24 cellular contexts compared by ENCODE assay signal in genomic region chr6:21636876-21637275, GRCh38.
"Had no signal": no experiment of that assay in that cellular context is flagged by ENCODE, and none has a peak within 500 bp of the region (broad histone marks: within the 10 kb centered on the region; RNA-seq: fewer than 3 reads in every experiment).

No MANE protein-coding gene starts in this region.

- H3K27ac ChIP-seq: colonic mucosa, ovary, right lobe of liver, skin epidermis, upper lobe of left lung, vagina, WERI-Rb-1 had no signal

- H3K27me3 ChIP-seq: colonic mucosa, ovary, right lobe of liver, upper lobe of left lung, vagina had no signal

- H3K4me3 ChIP-seq: colonic mucosa, ovary, right lobe of liver, skin epidermis, upper lobe of left lung, vagina had no signal

- ATAC-seq: activated CD4-positive, CD25-positive, alpha-beta regulatory T cell treated with anti-CD3 and anti-CD28 coated beads, Interleukin-2, amount 50 U/mL, for 24 hours; activated T-cell treated with anti-CD3 and anti-CD28 coated beads, Interleukin-2, amount 50 U/mL, for 4 hours; activated T-helper 17 cell treated with anti-CD3 and anti-CD28 coated beads, Interleukin-2, amount 50 U/mL, for 72 hours; left colon; right lobe of liver; stimulated activated naive CD8-positive, alpha-beta T cell treated with anti-CD3 and anti-CD28 coated beads, Interleukin-15, Interleukin-2, amounts not matched to agents 100 U/mL and 50 U/mL, for 24 hours; T-helper 17 cell had no signal

- H3K4me1 ChIP-seq: colonic mucosa, right lobe of liver, upper lobe of left lung had no signal

- H3K4me3 Mint-ChIP-seq: activated CD4-positive, alpha-beta memory T cell treated with anti-CD3 and anti-CD28 coated beads, Interleukin-2, amount 10 ng/mL, durations not matched to agents 7 days and 5 days; activated T-cell treated with anti-CD3 and anti-CD28 coated beads, Interleukin-2, amount 50 U/mL, for 4 hours; activated T-helper 17 cell treated with anti-CD3 and anti-CD28 coated beads, Interleukin-2, amount 50 U/mL, for 72 hours; nephron; T-helper 17 cell had no signal

- H3K9me3 ChIP-seq: colonic mucosa, ovary, right lobe of liver, upper lobe of left lung, vagina had no signal

- H3K27me3 Mint-ChIP-seq: activated CD4-positive, alpha-beta memory T cell treated with anti-CD3 and anti-CD28 coated beads, Interleukin-2, amount 10 ng/mL, durations not matched to agents 7 days and 5 days; activated T-helper 17 cell treated with anti-CD3 and anti-CD28 coated beads, Interleukin-2, amount 50 U/mL, for 72 hours; progenitor cell of endocrine pancreas; T-helper 17 cell had no signal

- H3K27ac Mint-ChIP-seq: activated CD4-positive, alpha-beta memory T cell treated with anti-CD3 and anti-CD28 coated beads, Interleukin-2, amount 10 ng/mL, durations not matched to agents 7 days and 5 days; activated T-helper 17 cell treated with anti-CD3 and anti-CD28 coated beads, Interleukin-2, amount 50 U/mL, for 72 hours; nephron; progenitor cell of endocrine pancreas; T-helper 17 cell had no signal

- H3K4me1 Mint-ChIP-seq: activated CD4-positive, alpha-beta memory T cell treated with anti-CD3 and anti-CD28 coated beads, Interleukin-2, amount 10 ng/mL, durations not matched to agents 7 days and 5 days; activated T-helper 17 cell treated with anti-CD3 and anti-CD28 coated beads, Interleukin-2, amount 50 U/mL, for 72 hours; T-helper 17 cell had no signal

- H3K9me3 Mint-ChIP-seq: activated CD4-positive, alpha-beta memory T cell treated with anti-CD3 and anti-CD28 coated beads, Interleukin-2, amount 10 ng/mL, durations not matched to agents 7 days and 5 days; activated T-cell treated with anti-CD3 and anti-CD28 coated beads, Interleukin-2, amount 50 U/mL, for 4 hours; activated T-helper 17 cell treated with anti-CD3 and anti-CD28 coated beads, Interleukin-2, amount 50 U/mL, for 72 hours had no signal

- DNase-seq: activated CD4-positive, alpha-beta memory T cell treated with anti-CD3 and anti-CD28 coated beads, Interleukin-2, amount 10 ng/mL, durations not matched to agents 7 days and 5 days; activated CD4-positive, alpha-beta T cell treated with anti-CD3 and anti-CD28 coated beads for 48 hours; activated gamma-delta T cell treated with Interleukin-2 at 50 U/mL for 16 hours; activated naive CD4-positive, alpha-beta T cell treated with anti-CD3 and anti-CD28 coated beads, Interleukin-2, amount 50 U/mL, for 16 hours; activated T-cell treated with anti-CD3 and anti-CD28 coated beads, Interleukin-2, amount 50 U/mL, for 4 hours; colonic mucosa; effector CD8-positive, alpha-beta T cell; left colon; mammary epithelial cell; ovary; right lobe of liver; stimulated activated CD4-positive, alpha-beta T cell treated with anti-CD3 and anti-CD28 coated beads, Interleukin-12 subunit alpha, Interleukin-12 subunit beta, amount 100 ng/mL, for 4 hours; stimulated activated CD4-positive, alpha-beta T cell treated with anti-CD3 and anti-CD28 coated beads, Interleukin-4, amount 100 ng/mL, for 1 hour; stimulated activated naive CD8-positive, alpha-beta T cell treated with anti-CD3 and anti-CD28 coated beads, Interleukin-15, Interleukin-2, amounts not matched to agents 100 U/mL and 50 U/mL, for 24 hours; T-helper 17 cell; T1000; upper lobe of left lung; WERI-Rb-1 had no signal

- H3K36me3 ChIP-seq: colonic mucosa, ovary, right lobe of liver, upper lobe of left lung, vagina, WERI-Rb-1 had no signal
